17 cellular contexts compared by ENCODE assay signal in the genomic region with DNA sequence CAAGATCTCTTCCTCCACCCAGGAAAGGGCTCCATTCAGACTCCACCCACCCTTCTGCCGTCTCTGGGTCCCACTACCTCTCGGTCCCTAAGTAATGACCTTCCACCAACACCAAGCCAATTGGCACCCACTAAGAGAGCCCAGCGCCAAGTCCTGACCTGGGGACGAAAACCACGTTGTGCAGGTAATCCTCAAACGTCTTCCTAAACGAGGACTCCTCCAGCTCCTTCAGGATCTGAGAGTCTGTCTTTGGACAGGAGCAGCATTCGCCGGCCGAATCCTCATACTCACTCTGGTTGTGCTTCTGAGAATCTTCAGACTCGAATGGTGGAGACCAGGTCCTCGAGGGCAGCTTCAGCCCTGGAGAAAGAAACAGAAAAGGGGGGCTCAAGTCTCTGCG.
DNase-seq lines count a peak whose midpoint lies in the region; ATAC-seq and TF ChIP-seq lines count a peak whose summit lies in the region.
"Had no signal": no experiment of that assay in that cellular context is flagged by ENCODE, and none has a peak within 500 bp of the region (broad histone marks: within the 10 kb centered on the region; RNA-seq: fewer than 3 reads in every experiment).

No MANE protein-coding gene starts in this region.

- H3K9me2 ChIP-seq in GM23338 (ENCODE audit: insufficient read depth), result no peaks in the 10 kb centered on the region

- H3K4me3 ChIP-seq in GM23338 (no peak overlapping the region), neural progenitor cell (no peak overlapping the region)
- H3K4me3 ChIP-seq: mucosa of descending colon, pancreas had no signal

- H3K4me3 Mint-ChIP-seq in GM23338, result no peak overlapping the region
- H3K4me3 Mint-ChIP-seq in brain, result no peak overlapping the region
- no peak overlapping the region for H3K4me3 Mint-ChIP-seq in neural progenitor cell
- H3K4me3 Mint-ChIP-seq: T-helper 2 cell treated with Interferon-gamma antibody and Interleukin-4, amounts not matched to agents 5 μg/mL and 100 μg/mL, for 36 hours had no signal

- TF ChIP-seq CTCF in GM23338 (conservative IDR thresholded peaks at IDR 0.05; ENCODE audit: low read depth in 2 of 2) (no peak), brain (conservative IDR thresholded peaks at IDR 0.05) (no peak), neural progenitor cell (IDR thresholded peaks at IDR 0.05) (no peak)

- peak; percentile 29 for DNase-seq in DMS53 (lab: John Stamatoyannopoulos, UW)
- no peak for DNase-seq in DMS53 treated with DMSO at 0.1 percent for 48 hours (lab: John Stamatoyannopoulos, UW; ENCODE audit: unreplicated experiment)
- peak; percentile 25 for DNase-seq in GM23338 (ENCODE audit: low spot score)
- peak; percentile 24 for DNase-seq in neural progenitor cell (ENCODE audit: low spot score)
- DNase-seq in NOMO-1 treated with DMSO at 0.1 percent for 48 hours (lab: John Stamatoyannopoulos, UW; ENCODE audit: unreplicated experiment), result no peak
- no peak for DNase-seq in NCI-H1694 (lab: John Stamatoyannopoulos, UW)
- DNase-seq: 8988T; activated CD4-positive, alpha-beta T cell treated with anti-CD3 and anti-CD28 coated beads for 1 hour; activated T-cell treated with anti-CD3 and anti-CD28 coated beads, Interleukin-2, amount 50 U/mL, for 1 hour; Calu3; mucosa of descending colon; NCI-H2029; pancreas; stimulated activated CD4-positive, alpha-beta T cell treated with anti-CD3 and anti-CD28 coated beads, Interleukin-12 subunit alpha, Interleukin-12 subunit beta, amount 100 ng/mL, for 4 hours had no signal

- H3K4me1 ChIP-seq in GM23338 (ENCODE audit: insufficient read depth) (no peaks in the 10 kb centered on the region), neural progenitor cell (no peaks in the 10 kb centered on the region)
- H3K4me1 ChIP-seq: pancreas had no signal

- H3K36me3 ChIP-seq in GM23338 (ENCODE audit: insufficient read depth) (no peaks in the 10 kb centered on the region), neural progenitor cell (no peaks in the 10 kb centered on the region)

- H3K27me3 Mint-ChIP-seq in GM23338 (ENCODE audit: insufficient read depth, low read depth, poor library complexity) (peaks cover 3% of the 10 kb centered on the region), brain (no peaks in the 10 kb centered on the region), neural progenitor cell (ENCODE audit: insufficient read depth, low read depth) (no peaks in the 10 kb centered on the region)

- H4K20me1 ChIP-seq in GM23338 (replicated peaks; ENCODE audit: insufficient read depth) (no peaks in the 10 kb centered on the region), neural progenitor cell (ENCODE audit: low read depth) (no peaks in the 10 kb centered on the region)

- H3K4me1 Mint-ChIP-seq in GM23338 (no peaks in the 10 kb centered on the region), brain (no peaks in the 10 kb centered on the region), neural progenitor cell (no peaks in the 10 kb centered on the region)

- H3K27me3 ChIP-seq in GM23338 (ENCODE audit: insufficient read depth) (no peaks in the 10 kb centered on the region), neural progenitor cell (no peaks in the 10 kb centered on the region)
- H3K27me3 ChIP-seq: pancreas had no signal

- H2AFZ ChIP-seq in GM23338 (no peak overlapping the region), neural progenitor cell (replicated peaks) (no peak overlapping the region)

- no peak overlapping the region for H3K9ac ChIP-seq in neural progenitor cell

- H3K36me3 Mint-ChIP-seq in GM23338 (ENCODE audit: low read depth), result peaks cover 16% of the 10 kb centered on the region
- peaks cover 47% of the 10 kb centered on the region for H3K36me3 Mint-ChIP-seq in brain
- peaks cover 2% of the 10 kb centered on the region for H3K36me3 Mint-ChIP-seq in neural progenitor cell

- no peak overlapping the region for H3K4me2 ChIP-seq in GM23338
- no peak overlapping the region for H3K4me2 ChIP-seq in neural progenitor cell

- ATAC-seq in GM23338, result no peak; the same call in 2 of the 3 replicates
- no peak for ATAC-seq in HG03097 (IDR thresholded peaks at IDR 0.05; ENCODE audit: low FRiP score, unreplicated experiment)
- ATAC-seq: mucosa of descending colon had no signal

- no peaks in the 10 kb centered on the region for H3F3A ChIP-seq in GM23338 (replicated peaks; ENCODE audit: low read depth)
- peaks cover 4% of the 10 kb centered on the region for H3F3A ChIP-seq in neural progenitor cell (ENCODE audit: low read depth)

- no peaks in the 10 kb centered on the region for H3K9me3 Mint-ChIP-seq in GM23338
- no peaks in the 10 kb centered on the region for H3K9me3 Mint-ChIP-seq in brain
- H3K9me3 Mint-ChIP-seq in neural progenitor cell, result no peaks in the 10 kb centered on the region

- no peak overlapping the region for H3K27ac ChIP-seq in GM23338 (ENCODE audit: low read depth)
- peak overlapping the region; percentile 5 for H3K27ac ChIP-seq in neural progenitor cell
- H3K27ac ChIP-seq: pancreas had no signal

- no peaks in the 10 kb centered on the region for H3K9me3 ChIP-seq in neural progenitor cell (ENCODE audit: low read depth)
- H3K9me3 ChIP-seq: mucosa of descending colon, pancreas had no signal

- H3K79me2 ChIP-seq in GM23338 (replicated peaks; ENCODE audit: insufficient read depth), result no peaks in the 10 kb centered on the region
- no peaks in the 10 kb centered on the region for H3K79me2 ChIP-seq in neural progenitor cell (ENCODE audit: low read depth)

- H3K27ac Mint-ChIP-seq in GM23338 (no peak overlapping the region), brain (peak overlapping the region in 3 of 5 experiments; percentile 13 to 86 (median 63)), neural progenitor cell (no peak overlapping the region)

TF ChIP-seq in GM23338, 12 proteins besides CTCF, POLR2A, EP300 and RAD21 (continues in another document):
- TF ChIP-seq, protein P1, sequence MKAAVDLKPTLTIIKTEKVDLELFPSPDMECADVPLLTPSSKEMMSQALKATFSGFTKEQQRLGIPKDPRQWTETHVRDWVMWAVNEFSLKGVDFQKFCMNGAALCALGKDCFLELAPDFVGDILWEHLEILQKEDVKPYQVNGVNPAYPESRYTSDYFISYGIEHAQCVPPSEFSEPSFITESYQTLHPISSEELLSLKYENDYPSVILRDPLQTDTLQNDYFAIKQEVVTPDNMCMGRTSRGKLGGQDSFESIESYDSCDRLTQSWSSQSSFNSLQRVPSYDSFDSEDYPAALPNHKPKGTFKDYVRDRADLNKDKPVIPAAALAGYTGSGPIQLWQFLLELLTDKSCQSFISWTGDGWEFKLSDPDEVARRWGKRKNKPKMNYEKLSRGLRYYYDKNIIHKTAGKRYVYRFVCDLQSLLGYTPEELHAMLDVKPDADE (IDR thresholded peaks at IDR 0.05), result no peak
- TF ChIP-seq, protein P2, sequence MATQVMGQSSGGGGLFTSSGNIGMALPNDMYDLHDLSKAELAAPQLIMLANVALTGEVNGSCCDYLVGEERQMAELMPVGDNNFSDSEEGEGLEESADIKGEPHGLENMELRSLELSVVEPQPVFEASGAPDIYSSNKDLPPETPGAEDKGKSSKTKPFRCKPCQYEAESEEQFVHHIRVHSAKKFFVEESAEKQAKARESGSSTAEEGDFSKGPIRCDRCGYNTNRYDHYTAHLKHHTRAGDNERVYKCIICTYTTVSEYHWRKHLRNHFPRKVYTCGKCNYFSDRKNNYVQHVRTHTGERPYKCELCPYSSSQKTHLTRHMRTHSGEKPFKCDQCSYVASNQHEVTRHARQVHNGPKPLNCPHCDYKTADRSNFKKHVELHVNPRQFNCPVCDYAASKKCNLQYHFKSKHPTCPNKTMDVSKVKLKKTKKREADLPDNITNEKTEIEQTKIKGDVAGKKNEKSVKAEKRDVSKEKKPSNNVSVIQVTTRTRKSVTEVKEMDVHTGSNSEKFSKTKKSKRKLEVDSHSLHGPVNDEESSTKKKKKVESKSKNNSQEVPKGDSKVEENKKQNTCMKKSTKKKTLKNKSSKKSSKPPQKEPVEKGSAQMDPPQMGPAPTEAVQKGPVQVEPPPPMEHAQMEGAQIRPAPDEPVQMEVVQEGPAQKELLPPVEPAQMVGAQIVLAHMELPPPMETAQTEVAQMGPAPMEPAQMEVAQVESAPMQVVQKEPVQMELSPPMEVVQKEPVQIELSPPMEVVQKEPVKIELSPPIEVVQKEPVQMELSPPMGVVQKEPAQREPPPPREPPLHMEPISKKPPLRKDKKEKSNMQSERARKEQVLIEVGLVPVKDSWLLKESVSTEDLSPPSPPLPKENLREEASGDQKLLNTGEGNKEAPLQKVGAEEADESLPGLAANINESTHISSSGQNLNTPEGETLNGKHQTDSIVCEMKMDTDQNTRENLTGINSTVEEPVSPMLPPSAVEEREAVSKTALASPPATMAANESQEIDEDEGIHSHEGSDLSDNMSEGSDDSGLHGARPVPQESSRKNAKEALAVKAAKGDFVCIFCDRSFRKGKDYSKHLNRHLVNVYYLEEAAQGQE (IDR thresholded peaks at IDR 0.05; ENCODE audit: unreplicated experiment), result no peak
- no peak for TF ChIP-seq STAT1 (IDR thresholded peaks at IDR 0.05; ENCODE audit: unreplicated experiment)

Comparison
In these comparisons a context has a peak if more than half of its experiments do, and no peak if none do; other contexts are left out.
1. DNase-seq: peak in DMS53 (single experiment), GM23338 (single experiment) and neural progenitor cell (single experiment); none in DMS53 treated with DMSO at 0.1 percent for 48 hours (single experiment), NOMO-1 treated with DMSO at 0.1 percent for 48 hours (single experiment) and NCI-H1694 (single experiment).
2. H3K27ac Mint-ChIP-seq: peak in brain (3 of 5); none in GM23338 (single experiment) and neural progenitor cell (single experiment).